In the genomic region with DNA sequence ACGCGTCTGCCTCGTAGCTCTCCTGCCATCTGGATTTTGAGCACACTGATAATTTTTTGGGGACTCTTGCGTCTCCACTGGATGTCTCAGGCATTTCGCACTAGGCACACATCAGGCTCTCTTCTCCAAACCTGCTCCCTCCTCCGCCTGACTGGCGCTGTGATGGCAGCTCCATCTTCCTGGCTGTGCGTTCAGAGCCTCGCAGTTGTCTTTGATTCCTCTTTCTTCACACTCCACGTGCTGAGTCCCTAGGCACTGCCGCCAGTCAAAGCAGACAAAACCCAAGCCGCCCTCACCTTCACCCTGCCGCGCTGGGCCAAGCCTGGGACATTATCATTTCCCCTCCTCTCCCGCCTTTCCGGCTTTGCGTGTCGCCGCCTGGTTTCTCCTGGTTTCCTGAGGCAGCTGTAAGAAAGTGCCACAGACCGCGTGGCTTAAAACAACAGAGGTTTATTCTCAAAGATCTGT, we compare ENCODE assay signal across 8 cellular contexts. TPM values are rescaled to one million over a fixed set of nuclear protein-coding genes. Genes with fewer than 3 reads are reported as not detected.
DNase-seq lines count a peak whose midpoint lies in the region; ATAC-seq and TF ChIP-seq lines count a peak whose summit lies in the region.

No MANE protein-coding gene starts in this region.

- peak; percentile 41 for TF ChIP-seq RAD21 in neural cell (conservative IDR thresholded peaks at IDR 0.05)

- H3K4me3 Mint-ChIP-seq in activated CD4-positive, alpha-beta memory T cell treated with anti-CD3 and anti-CD28 coated beads for 36 hours, result peak overlapping the region; percentile 92

- TF ChIP-seq EP300 in neural cell (conservative IDR thresholded peaks at IDR 0.05; ENCODE audit: poor library complexity, severe bottlenecking), result no peak

- H2AFZ ChIP-seq in fibroblast of lung (ENCODE audit: low read length) (peak overlapping the region; percentile 97), neural cell (ENCODE audit: low read depth, low read length) (no peak overlapping the region)

- no peaks in the 10 kb centered on the region for H4K20me1 ChIP-seq in fibroblast of lung (ENCODE audit: control insufficient read depth, extremely low read depth, insufficient read depth, low read length)
- H4K20me1 ChIP-seq in neural cell (ENCODE audit: insufficient read depth), result no peaks in the 10 kb centered on the region

- H3K4me3 ChIP-seq in AG10803 (ENCODE audit: low read length), result peak overlapping the region; percentile 91
- peak overlapping the region; percentile 71 to 94 (median 82) for H3K4me3 ChIP-seq in fibroblast of lung (replicated peaks in 1 of 4; ENCODE audit: control extremely low read depth in 1 of 4, insufficient read depth in 1 of 4, low read depth in 3 of 4, low read length in 4 of 4)
- H3K4me3 ChIP-seq in neural cell (ENCODE audit: low read length), result peak overlapping the region; percentile 93
- peak overlapping the region; percentile 65 to 95 for H3K4me3 ChIP-seq in aorta (ENCODE audit: low read length in 2 of 2)

- H3K36me3 Mint-ChIP-seq in activated CD4-positive, alpha-beta memory T cell treated with anti-CD3 and anti-CD28 coated beads for 36 hours, result peaks cover 17% of the 10 kb centered on the region

- 0% methylated on average over 21 of the region's 21 CpGs for WGBS in aorta, 2 donors

- H3K9me3 Mint-ChIP-seq in activated CD4-positive, alpha-beta memory T cell treated with anti-CD3 and anti-CD28 coated beads for 36 hours, result no peaks in the 10 kb centered on the region

- H3K27me3 ChIP-seq in fibroblast of lung (ENCODE audit: control insufficient read depth, insufficient read depth, low read length) (peaks cover 14% of the 10 kb centered on the region), neural cell (ENCODE audit: insufficient read depth, low read depth, low read length) (no peaks in the 10 kb centered on the region), aorta (ENCODE audit: control insufficient read depth in 1 of 2, insufficient read depth in 2 of 2, low read length in 1 of 2) (no peaks in the 10 kb centered on the region)

- CTCF ChIA-PET in activated CD4-positive, alpha-beta memory T cell treated with anti-CD3 and anti-CD28 coated beads for 36 hours (lab: Charles Lee), result interaction anchor here (0.7 to 2.1 kb wide), 9 partner anchors 8 to 473 kb away, joined by 3 to 9 read pairs (median 5); no protein-coding TSS in a partner anchor

- H3K9me3 ChIP-seq in fibroblast of lung (ENCODE audit: control insufficient read depth, insufficient read depth, low read depth, low read length), result no peaks in the 10 kb centered on the region
- H3K9me3 ChIP-seq in neural cell (ENCODE audit: low read length), result no peaks in the 10 kb centered on the region
- H3K9me3 ChIP-seq in aorta (ENCODE audit: control insufficient read depth, low read length), result no peaks in the 10 kb centered on the region

- H3F3A ChIP-seq in neural cell (ENCODE audit: insufficient read depth, low read length, poor library complexity, severe bottlenecking), result no peaks in the 10 kb centered on the region

- H3K79me2 ChIP-seq in fibroblast of lung (ENCODE audit: control insufficient read depth, insufficient read depth, low read length) (peaks cover 46% of the 10 kb centered on the region), neural cell (replicated peaks; ENCODE audit: insufficient read depth, low read length) (peaks cover 44% of the 10 kb centered on the region)

- ATAC-seq in GM18502 (IDR thresholded peaks at IDR 0.05; ENCODE audit: poor library complexity, unreplicated experiment) (peak; percentile 23), HG02852 (IDR thresholded peaks at IDR 0.05; ENCODE audit: unreplicated experiment) (peak; percentile 37), aorta (ENCODE audit: low FRiP score) (peak; percentile 12)

- intact Hi-C loops in activated CD4-positive, alpha-beta memory T cell treated with anti-CD3 and anti-CD28 coated beads for 36 hours (cut with micrococcal nuclease), result loop anchor here (2.0 kb wide), 3 partner anchors 133 to 191 kb away; partner anchors contain the start of genes BPHL and RIPK1
- intact Hi-C loops in aorta (cut with DNase I), result no loop called here

- DNase-seq in AG10803 (ENCODE audit: low read depth), result peak; percentile 42
- DNase-seq in NCI-H2029 treated with DMSO at 0.1 percent for 48 hours (lab: John Stamatoyannopoulos, UW), result peak; percentile 56
- peak; percentile 46 for DNase-seq in activated CD4-positive, alpha-beta memory T cell treated with anti-CD3 and anti-CD28 coated beads for 36 hours
- peak in 1 of 2 donors; percentile 34 for DNase-seq in fibroblast of lung (ENCODE audit: low read depth in 2 of 2)
- DNase-seq in aorta, result peak in 1 of 2 donors; percentile 77

- no peaks in the 10 kb centered on the region for H3K27me3 Mint-ChIP-seq in activated CD4-positive, alpha-beta memory T cell treated with anti-CD3 and anti-CD28 coated beads for 36 hours

- POLR2A ChIA-PET in activated CD4-positive, alpha-beta memory T cell treated with anti-CD3 and anti-CD28 coated beads for 36 hours (lab: Charles Lee), result interaction anchor here (1.1 to 1.2 kb wide), 3 partner anchors 8 to 14 kb away, joined by 3 to 5 read pairs (median 4); no protein-coding TSS in a partner anchor

- peaks cover 8% of the 10 kb centered on the region for H3K36me3 ChIP-seq in fibroblast of lung (ENCODE audit: control insufficient read depth, insufficient read depth, low read length)
- no peaks in the 10 kb centered on the region for H3K36me3 ChIP-seq in neural cell (ENCODE audit: insufficient read depth, low read length)
- no peaks in the 10 kb centered on the region for H3K36me3 ChIP-seq in aorta (ENCODE audit: control insufficient read depth in 1 of 2, insufficient read depth in 2 of 2, low read length in 1 of 2)

- peak overlapping the region; percentile 72 for H3K9ac ChIP-seq in fibroblast of lung (ENCODE audit: insufficient read depth, low read length)
- peak overlapping the region; percentile 77 for H3K9ac ChIP-seq in neural cell (ENCODE audit: low read length)

- H3K4me2 ChIP-seq in fibroblast of lung (ENCODE audit: extremely low read depth, insufficient read depth, low read length) (peak overlapping the region; percentile 92), neural cell (ENCODE audit: low read length) (peak overlapping the region; percentile 95)

- peaks cover 32% of the 10 kb centered on the region for H3K4me1 Mint-ChIP-seq in activated CD4-positive, alpha-beta memory T cell treated with anti-CD3 and anti-CD28 coated beads for 36 hours (ENCODE audit: low read depth)

- H3K4me1 ChIP-seq in fibroblast of lung (ENCODE audit: control insufficient read depth, extremely low read depth, insufficient read depth, low read length) (peaks cover 4% of the 10 kb centered on the region), aorta (ENCODE audit: control insufficient read depth in 1 of 2, insufficient read depth in 2 of 2, low read length in 2 of 2) (no peaks in the 10 kb centered on the region)

- peak overlapping the region; percentile 66 for H3K27ac ChIP-seq in fibroblast of lung (ENCODE audit: insufficient read depth, low read length)
- peak overlapping the region; percentile 81 for H3K27ac ChIP-seq in neural cell (ENCODE audit: low read length)
- H3K27ac ChIP-seq in aorta (ENCODE audit: low read depth in 1 of 2, low read length in 2 of 2), result peak overlapping the region in 1 of 2 donors; percentile 8

- peak overlapping the region; percentile 84 for H3K27ac Mint-ChIP-seq in activated CD4-positive, alpha-beta memory T cell treated with anti-CD3 and anti-CD28 coated beads for 36 hours

- H3K9me2 ChIP-seq in neural cell (ENCODE audit: insufficient read depth, low read length), result no peaks in the 10 kb centered on the region

- TF ChIP-seq CTCF in AG10803 (conservative IDR thresholded peaks at IDR 0.05; ENCODE audit: low read length), result peak; percentile 20; the same call in 1 of the 2 replicates
- TF ChIP-seq CTCF in fibroblast of lung (conservative IDR thresholded peaks at IDR 0.05 in 1 of 2, IDR thresholded peaks at IDR 0.05 in 1 of 2; ENCODE audit: low read depth in 1 of 2, low read length in 2 of 2), result peak in 1 of 2 donors; percentile 12
- TF ChIP-seq CTCF in neural cell (IDR thresholded peaks at IDR 0.05; ENCODE audit: poor library complexity, severe bottlenecking), result no peak

TF ChIP-seq in neural cell, 6 proteins besides CTCF, POLR2A, EP300 and RAD21 (continues in another document):
- TF ChIP-seq SMC3 (conservative IDR thresholded peaks at IDR 0.05; ENCODE audit: poor library complexity), result peak; percentile 39
- TF ChIP-seq POLR2AphosphoS5 (IDR thresholded peaks at IDR 0.05), result peak; percentile 38
- TF ChIP-seq MXI1 (conservative IDR thresholded peaks at IDR 0.05; ENCODE audit: poor library complexity, severe bottlenecking), result peak; percentile 84

RNA-seq across cellular contexts. Expression of gene PSMG4, which starts 0.8 kb away (rescaled TPM):
- total RNA-seq in activated CD4-positive, alpha-beta memory T cell treated with anti-CD3 and anti-CD28 coated beads for 36 hours, result 10 to 100 TPM; 24.2 to 25.2 TPM
- total RNA-seq in fibroblast of lung, result 24.4 and 34.2 TPM in 2 replicates
- polyA plus RNA-seq in fibroblast of lung, result 12.5 and 17.5 TPM in 2 replicates
- polyA plus RNA-seq in fibroblast of lung (2012), result 22.5 and 34.9 TPM in 2 replicates
- 7.3 and 21.7 TPM in 2 replicates for polyA minus RNA-seq in fibroblast of lung (ENCODE audit: low replicate concordance)
- polyA plus RNA-seq in neural cell, result 52.0 and 53.8 TPM in 2 replicates
- 59.2 and 75.0 TPM in 2 replicates for polyA minus RNA-seq in neural cell
- total RNA-seq in aorta, result 10 to 100 TPM; 12.0 to 24.3 TPM
- polyA plus RNA-seq in aorta, result 10 to 100 TPM; 27.7 to 38.2 TPM

RNA-seq across cellular contexts. Expression of gene TUBB2B, which starts 32.1 kb away (rescaled TPM):
- under 1 TPM in 1 of 2 experiments, not detected in 1; 0.29 TPM for total RNA-seq in activated CD4-positive, alpha-beta memory T cell treated with anti-CD3 and anti-CD28 coated beads for 36 hours
- total RNA-seq in fibroblast of lung (3.8 and 5.1 TPM in 2 replicates), aorta (1 to 10 TPM; 5.6 to 6.3 TPM)
- polyA plus RNA-seq in fibroblast of lung (3.4 and 5.2 TPM in 2 replicates), neural cell (3,172 and 3,711 TPM in 2 replicates), aorta (1 to 10 TPM; 2.8 to 4.3 TPM)
- polyA plus RNA-seq in fibroblast of lung (2012), result 4.4 and 5.9 TPM in 2 replicates
- polyA minus RNA-seq in fibroblast of lung (ENCODE audit: low replicate concordance) (9.3 and 12.1 TPM in 2 replicates), neural cell (2,433 and 2,771 TPM in 2 replicates)
